Comparison of ENCODE assay signal across 22 cellular contexts in the genomic region with DNA sequence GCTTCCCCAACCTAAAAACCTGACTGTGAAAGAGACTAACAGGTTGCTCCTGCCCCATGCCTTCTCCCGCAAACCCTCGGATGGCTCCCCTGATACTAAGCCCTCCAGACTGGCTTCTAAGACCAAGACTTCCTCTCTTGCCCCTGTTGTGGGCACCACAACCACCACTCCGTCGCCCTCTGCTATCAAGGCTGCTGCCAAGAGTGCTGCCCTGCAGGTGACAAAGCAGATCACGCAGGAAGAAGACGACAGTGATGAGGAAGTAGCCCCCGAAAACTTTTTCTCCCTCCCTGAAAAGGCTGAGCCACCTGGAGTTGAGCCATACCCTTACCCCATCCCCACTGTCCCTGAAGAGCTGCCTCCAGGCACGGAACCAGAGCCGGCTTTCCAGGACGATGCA. TPM values are rescaled to one million over a fixed set of nuclear protein-coding genes. Genes with fewer than 3 reads are reported as not detected.
A peak's percentile ranks its signal among the peaks of the same experiment; 100 is the strongest.
DNase-seq lines count a peak whose midpoint lies in the region; ATAC-seq and TF ChIP-seq lines count a peak whose summit lies in the region.
"Had no signal": no experiment of that assay in that cellular context is flagged by ENCODE, and none has a peak within 500 bp of the region (broad histone marks: within the 10 kb centered on the region; RNA-seq: fewer than 3 reads in every experiment).

No MANE protein-coding gene starts in this region.

- no peak overlapping the region for H3K4me3 ChIP-seq in naive thymus-derived CD4-positive, alpha-beta T cell (ENCODE audit: low read length)
- H3K4me3 ChIP-seq: GM23248, Peyer's patch had no signal

- no peaks in the 10 kb centered on the region for H3K9me3 Mint-ChIP-seq in activated naive CD4-positive, alpha-beta T cell treated with anti-CD3 and anti-CD28 coated beads for 36 hours
- no peaks in the 10 kb centered on the region for H3K9me3 Mint-ChIP-seq in Calu3 (ENCODE audit: low read depth, unreplicated experiment)
- H3K9me3 Mint-ChIP-seq in naive thymus-derived CD4-positive, alpha-beta T cell: no peaks in the 10 kb centered on the region
- H3K9me3 Mint-ChIP-seq: CD4-positive, CD25-positive, alpha-beta regulatory T cell; H9; HFFc6 had no signal

- peak overlapping the region; percentile 10 for H3K27ac Mint-ChIP-seq in activated naive CD4-positive, alpha-beta T cell treated with anti-CD3 and anti-CD28 coated beads for 36 hours
- no peak overlapping the region for H3K27ac Mint-ChIP-seq in Calu3 (ENCODE audit: unreplicated experiment)
- peak overlapping the region in 3 of 9 donors; percentile 9 to 71 (median 26) for H3K27ac Mint-ChIP-seq in naive thymus-derived CD4-positive, alpha-beta T cell
- H3K27ac Mint-ChIP-seq: HFFc6 had no signal

- H3K27ac ChIP-seq in naive thymus-derived CD4-positive, alpha-beta T cell (ENCODE audit: low read depth, low read length): no peak overlapping the region
- H3K27ac ChIP-seq: GM23248, Peyer's patch had no signal

- POLR2A ChIA-PET in naive thymus-derived CD4-positive, alpha-beta T cell (lab: Charles Lee): no interaction called here

- H3K4me3 Mint-ChIP-seq in activated naive CD4-positive, alpha-beta T cell treated with anti-CD3 and anti-CD28 coated beads for 36 hours: no peak overlapping the region
- H3K4me3 Mint-ChIP-seq in Calu3 (ENCODE audit: low read depth, unreplicated experiment): no peak overlapping the region
- peak overlapping the region in 1 of 10 donors; percentile 35 for H3K4me3 Mint-ChIP-seq in naive thymus-derived CD4-positive, alpha-beta T cell
- H3K4me3 Mint-ChIP-seq: CD4-positive, CD25-positive, alpha-beta regulatory T cell; H9; HFFc6 had no signal

- H3K36me3 Mint-ChIP-seq in activated naive CD4-positive, alpha-beta T cell treated with anti-CD3 and anti-CD28 coated beads for 36 hours (ENCODE audit: low read depth): peaks cover 41% of the 10 kb centered on the region
- H3K36me3 Mint-ChIP-seq in Calu3 (ENCODE audit: insufficient read depth, unreplicated experiment): peaks cover 44% of the 10 kb centered on the region
- H3K36me3 Mint-ChIP-seq in naive thymus-derived CD4-positive, alpha-beta T cell: peaks cover 0 to 51% (median 26%) of the 10 kb centered on the region in 5 donors

- TF ChIP-seq CTCF in Calu3 (IDR thresholded peaks at IDR 0.05; ENCODE audit: unreplicated experiment) (no peak), omental fat pad (IDR thresholded peaks at IDR 0.05) (no peak)

- no peaks in the 10 kb centered on the region for H3K9me3 ChIP-seq in naive thymus-derived CD4-positive, alpha-beta T cell (ENCODE audit: control insufficient read depth in 2 of 3, low read length in 3 of 3)
- H3K9me3 ChIP-seq: Peyer's patch had no signal

- TSS peak; percentile 23 for BruUV-seq in Calu3 (replicated peaks; lab: Mats Ljungman, UMichigan)

- no peaks in the 10 kb centered on the region for H3K27me3 Mint-ChIP-seq in activated naive CD4-positive, alpha-beta T cell treated with anti-CD3 and anti-CD28 coated beads for 36 hours (ENCODE audit: low read depth)
- no peaks in the 10 kb centered on the region for H3K27me3 Mint-ChIP-seq in Calu3 (ENCODE audit: unreplicated experiment)
- H3K27me3 Mint-ChIP-seq in naive thymus-derived CD4-positive, alpha-beta T cell: no peaks in the 10 kb centered on the region
- H3K27me3 Mint-ChIP-seq: CD4-positive, CD25-positive, alpha-beta regulatory T cell had no signal

- H3K4me1 Mint-ChIP-seq in activated naive CD4-positive, alpha-beta T cell treated with anti-CD3 and anti-CD28 coated beads for 36 hours (ENCODE audit: low read depth): peaks cover 3% of the 10 kb centered on the region
- no peaks in the 10 kb centered on the region for H3K4me1 Mint-ChIP-seq in Calu3 (ENCODE audit: low read depth, unreplicated experiment)
- peaks cover 5 to 23% (median 14%) of the 10 kb centered on the region in 7 donors for H3K4me1 Mint-ChIP-seq in naive thymus-derived CD4-positive, alpha-beta T cell
- H3K4me1 Mint-ChIP-seq: H9 had no signal

- CTCF ChIA-PET in activated naive CD4-positive, alpha-beta T cell treated with anti-CD3 and anti-CD28 coated beads for 36 hours (lab: Charles Lee): interaction anchor here (0.7 to 1.4 kb wide), 3 partner anchors 17 to 97 kb away, joined by 3 to 5 read pairs (median 4); no protein-coding TSS in a partner anchor
- CTCF ChIA-PET in Calu3 (lab: Charles Lee): interaction anchor here (0.6 kb wide), 1 partner anchor 1918 kb away, joined by 6 read pairs; no protein-coding TSS in a partner anchor
- CTCF ChIA-PET in naive thymus-derived CD4-positive, alpha-beta T cell (lab: Charles Lee): interaction anchor here (1.0 kb wide), 1 partner anchor 13 kb away, joined by 3 read pairs; no protein-coding TSS in a partner anchor

- intact Hi-C loops in activated naive CD4-positive, alpha-beta T cell treated with anti-CD3 and anti-CD28 coated beads for 36 hours (cut with micrococcal nuclease): no loop called here
- intact Hi-C loops in Calu3 (cut with micrococcal nuclease; ENCODE audit: unreplicated experiment): no loop called here
- intact Hi-C loops in naive thymus-derived CD4-positive, alpha-beta T cell (cut with micrococcal nuclease): no loop called here

- H3K27me3 ChIP-seq in naive thymus-derived CD4-positive, alpha-beta T cell (ENCODE audit: control insufficient read depth in 2 of 2, insufficient read depth in 2 of 2, low read length in 2 of 2): no peaks in the 10 kb centered on the region
- H3K27me3 ChIP-seq: Peyer's patch had no signal

- no peaks in the 10 kb centered on the region for H3K4me1 ChIP-seq in naive thymus-derived CD4-positive, alpha-beta T cell (ENCODE audit: control insufficient read depth in 2 of 2, insufficient read depth in 2 of 2, low read length in 2 of 2)
- H3K4me1 ChIP-seq: Peyer's patch had no signal

- ATAC-seq in naive thymus-derived CD4-positive, alpha-beta T cell: peak; percentile 77
- ATAC-seq in omental fat pad (ENCODE audit: low FRiP score) (no peak), HG03045 (IDR thresholded peaks at IDR 0.05; ENCODE audit: unreplicated experiment) (no peak)
- ATAC-seq: SK-N-SH treated with all-trans-retinoic acid at 6 μM for 48 hours had no signal

- H3K36me3 ChIP-seq in naive thymus-derived CD4-positive, alpha-beta T cell (ENCODE audit: control insufficient read depth in 2 of 3, insufficient read depth in 3 of 3, low read length in 3 of 3): peaks cover 5 to 72% (median 25%) of the 10 kb centered on the region in 3 experiments

- DNase-seq in activated naive CD4-positive, alpha-beta T cell treated with anti-CD3 and anti-CD28 coated beads for 36 hours: no peak
- DNase-seq in activated naive CD4-positive, alpha-beta T cell treated with Interleukin-2 at 50 U/mL for 16 hours: no peak
- no peak for DNase-seq in Calu3
- DNase-seq in naive thymus-derived CD4-positive, alpha-beta T cell: no peak
- DNase-seq in omental fat pad (ENCODE audit: low spot score): no peak
- no peak for DNase-seq in hypothalamus (lab: John Stamatoyannopoulos, UW)
- DNase-seq: CD4-positive, CD25-positive, alpha-beta regulatory T cell; COR-L47; DND-41; GM23248; H9; HFFc6; KBM-7; NCI-H1092 treated with DMSO at 0.1 percent for 48 hours; NCI-H146; NCI-H2029 treated with DMSO at 0.1 percent for 48 hours; NCI-H345; NCI-H524; NCI-H774 had no signal

RNA-seq across cellular contexts. Expression of gene PRCC, which starts 19.3 kb away (rescaled TPM):
- 10 to 100 TPM; 55.2 to 55.8 TPM for total RNA-seq in activated naive CD4-positive, alpha-beta T cell treated with anti-CD3 and anti-CD28 coated beads for 36 hours
- 72.8 and 80.4 TPM in 2 replicates for total RNA-seq in Calu3 (2022)
- 10 to 100 TPM; 53.2 to 88.9 (median 61.7) TPM for total RNA-seq in naive thymus-derived CD4-positive, alpha-beta T cell
- 10 to 100 TPM; 40.9 to 60.8 TPM for polyA plus RNA-seq in naive thymus-derived CD4-positive, alpha-beta T cell
- total RNA-seq in omental fat pad: 10 to 100 TPM; 25.5 to 34.7 (median 28.2) TPM

RNA-seq across cellular contexts. Expression of gene SH2D2A, which starts 30.0 kb away (rescaled TPM):
- 100 to 1,000 TPM; 134 to 138 TPM for total RNA-seq in activated naive CD4-positive, alpha-beta T cell treated with anti-CD3 and anti-CD28 coated beads for 36 hours
- 2.9 and 3.1 TPM in 2 replicates for total RNA-seq in Calu3 (2022)
- 100 to 1,000 TPM in 1 of 5 experiments, 10 to 100 TPM in 4; 14.7 to 164 (median 54.3) TPM for total RNA-seq in naive thymus-derived CD4-positive, alpha-beta T cell
- 10 to 100 TPM; 12.7 to 15.7 TPM for polyA plus RNA-seq in naive thymus-derived CD4-positive, alpha-beta T cell
- total RNA-seq in omental fat pad: 1 to 10 TPM; 2.2 to 6.5 (median 3.7) TPM
- total RNA-seq: GM23248 had no signal

RNA-seq across cellular contexts. Expression of gene HDGF, which starts 35.2 kb away (rescaled TPM):
- total RNA-seq in activated naive CD4-positive, alpha-beta T cell treated with anti-CD3 and anti-CD28 coated beads for 36 hours: 100 to 1,000 TPM; 282 to 283 TPM
- total RNA-seq in Calu3 (2022): 437 and 470 TPM in 2 replicates
- total RNA-seq in naive thymus-derived CD4-positive, alpha-beta T cell: 100 to 1,000 TPM in 1 of 5 experiments, 10 to 100 TPM in 4; 64.1 to 224 (median 91.2) TPM
- 10 to 100 TPM; 25.0 to 39.3 TPM for polyA plus RNA-seq in naive thymus-derived CD4-positive, alpha-beta T cell
- 100 to 1,000 TPM; 124 to 242 (median 137) TPM for total RNA-seq in omental fat pad

RNA-seq across cellular contexts. Expression of gene MRPL24, which starts 45.8 kb away (rescaled TPM):
- total RNA-seq in activated naive CD4-positive, alpha-beta T cell treated with anti-CD3 and anti-CD28 coated beads for 36 hours: 100 to 1,000 TPM in 1 of 2 experiments, 10 to 100 TPM in 1; 91.1 to 114 TPM
- total RNA-seq in Calu3 (2022): 130 and 138 TPM in 2 replicates
- total RNA-seq in naive thymus-derived CD4-positive, alpha-beta T cell: 10 to 100 TPM; 19.1 to 68.9 (median 47.2) TPM
- polyA plus RNA-seq in naive thymus-derived CD4-positive, alpha-beta T cell: 10 to 100 TPM; 86.3 to 98.0 TPM
- total RNA-seq in omental fat pad: 10 to 100 TPM; 45.0 to 74.4 (median 69.8) TPM

RNA-seq across cellular contexts. Expression of gene ISG20L2, which starts 58.1 kb away (rescaled TPM):
- 10 to 100 TPM; 24.8 to 28.7 TPM for total RNA-seq in activated naive CD4-positive, alpha-beta T cell treated with anti-CD3 and anti-CD28 coated beads for 36 hours
- total RNA-seq in Calu3 (2022) (60.9 and 61.6 TPM in 2 replicates), omental fat pad (10 to 100 TPM; 19.8 to 34.1 (median 28.2) TPM)
- total RNA-seq in naive thymus-derived CD4-positive, alpha-beta T cell: 10 to 100 TPM; 44.7 to 59.9 (median 53.9) TPM
- 10 to 100 TPM; 15.3 to 20.6 TPM for polyA plus RNA-seq in naive thymus-derived CD4-positive, alpha-beta T cell
